ENCODE assay signal across 18 cellular contexts in the genomic region with DNA sequence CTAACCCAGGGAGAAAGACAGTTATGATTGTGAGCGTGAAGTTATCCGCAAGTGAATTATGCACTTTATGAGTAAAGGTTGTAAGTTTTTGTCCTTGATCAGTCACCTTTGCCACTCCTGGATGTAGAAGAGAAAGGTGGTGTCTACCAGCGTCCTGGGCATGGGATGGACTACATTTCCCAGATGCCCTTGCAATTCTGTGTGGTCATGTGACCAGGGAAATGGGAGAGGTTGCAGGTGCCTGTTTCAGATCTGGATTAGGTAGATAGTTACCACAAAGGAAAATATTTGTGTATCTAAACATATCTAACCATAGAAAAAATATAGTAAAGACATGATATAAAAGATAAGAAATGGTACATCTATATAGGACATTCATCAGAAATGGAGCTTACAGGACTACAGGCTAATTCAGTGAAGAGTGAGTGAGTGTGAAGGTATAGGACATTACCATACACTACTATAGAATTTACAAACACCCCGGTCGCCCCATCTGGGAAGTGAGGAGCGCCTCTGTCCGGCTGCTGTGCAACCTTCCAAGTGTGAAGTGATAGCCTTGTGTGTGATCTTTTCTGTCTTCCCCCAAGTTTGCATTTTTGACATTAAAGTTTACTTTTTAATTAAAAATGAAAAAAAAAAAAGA. TPM values are rescaled to one million over a fixed set of nuclear protein-coding genes. Genes with fewer than 3 reads are reported as not detected.
DNase-seq lines count a peak whose midpoint lies in the region; FAIRE-seq and TF ChIP-seq lines count a peak whose summit lies in the region.
"Had no signal": no experiment of that assay in that cellular context is flagged by ENCODE, and none has a peak within 500 bp of the region (broad histone marks: within the 10 kb centered on the region; RNA-seq: fewer than 3 reads in every experiment).

No MANE protein-coding gene starts in this region.

- H3K9me3 Mint-ChIP-seq in MCF 10A (ENCODE audit: unreplicated experiment): no peaks in the 10 kb centered on the region
- H3K9me3 Mint-ChIP-seq: activated T-cell treated with anti-CD3 and anti-CD28 coated beads, Interleukin-2, amount 50 U/mL, for 72 hours had no signal

- H3K27ac ChIP-seq in breast epithelium (no peak overlapping the region), PC-9 (no peak overlapping the region), brain microvascular endothelial cell (no peak overlapping the region)
- H3K27ac ChIP-seq: ascending aorta, gastrocnemius medialis had no signal

- H3K4me3 Mint-ChIP-seq in MCF 10A (ENCODE audit: unreplicated experiment): no peak overlapping the region
- H3K4me3 Mint-ChIP-seq: activated T-cell treated with anti-CD3 and anti-CD28 coated beads, Interleukin-2, amount 50 U/mL, for 72 hours; naive thymus-derived CD4-positive, alpha-beta T cell had no signal

- H3K4me3 ChIP-seq in breast epithelium (no peak overlapping the region), PC-9 (no peak overlapping the region), brain microvascular endothelial cell (ENCODE audit: low read depth, low read length) (no peak overlapping the region)
- H3K4me3 ChIP-seq: ascending aorta, gastrocnemius medialis had no signal

- no peaks in the 10 kb centered on the region for H3K36me3 ChIP-seq in breast epithelium
- H3K36me3 ChIP-seq in PC-9 (ENCODE audit: low read depth): no peaks in the 10 kb centered on the region
- no peaks in the 10 kb centered on the region for H3K36me3 ChIP-seq in brain microvascular endothelial cell (replicated peaks)
- H3K36me3 ChIP-seq: ascending aorta, gastrocnemius medialis had no signal

- peaks cover 0 to 10% of the 10 kb centered on the region in 2 donors for H3K27me3 ChIP-seq in breast epithelium
- H3K27me3 ChIP-seq in PC-9 (ENCODE audit: insufficient read depth, low read depth): peaks cover 63% of the 10 kb centered on the region
- H3K27me3 ChIP-seq in brain microvascular endothelial cell (replicated peaks): no peaks in the 10 kb centered on the region
- H3K27me3 ChIP-seq: ascending aorta had no signal

- BruUV-seq in MCF 10A (replicated peaks; lab: Mats Ljungman, UMichigan): no TSS peak
- BruUV-seq in PC-9 (replicated peaks; lab: Mats Ljungman, UMichigan): no TSS peak

- H2AFZ ChIP-seq in PC-9: no peak overlapping the region

- H3K4me1 ChIP-seq in breast epithelium (no peaks in the 10 kb centered on the region), PC-9 (replicated peaks; ENCODE audit: insufficient read depth) (no peaks in the 10 kb centered on the region)
- H3K4me1 ChIP-seq: ascending aorta, gastrocnemius medialis had no signal

- H3K9me2 ChIP-seq in PC-9 (ENCODE audit: insufficient read depth): no peaks in the 10 kb centered on the region

- no peaks in the 10 kb centered on the region for H3F3A ChIP-seq in PC-9 (ENCODE audit: insufficient read depth, low read depth)

- no peak for FAIRE-seq in urothelium cell line (lab: Jason Lieb, UNC)

- POLR2A ChIA-PET in MCF 10A (lab: Yijun Ruan, JAX): no interaction called here
- POLR2A ChIA-PET in PC-9 (lab: Charles Lee; ENCODE audit: unreplicated experiment): no interaction called here

- intact Hi-C loops in MCF 10A (cut with micrococcal nuclease) (no loop called here), breast epithelium (cut with DNase I; ENCODE audit: low total_unique reads) (no loop called here), PC-9 (cut with micrococcal nuclease; ENCODE audit: unreplicated experiment) (no loop called here)

- no peak for TF ChIP-seq POLR2A in breast epithelium (IDR thresholded peaks at IDR 0.05)

- TF ChIP-seq CTCF in MCF 10A (IDR thresholded peaks at IDR 0.05; ENCODE audit: unreplicated experiment): no peak
- no peak for TF ChIP-seq CTCF in breast epithelium (IDR thresholded peaks at IDR 0.05)
- no peak for TF ChIP-seq CTCF in PC-9 (conservative IDR thresholded peaks at IDR 0.05)
- no peak for TF ChIP-seq CTCF in brain microvascular endothelial cell (IDR thresholded peaks at IDR 0.05; ENCODE audit: low read depth, low read length, missing control alignments)

- H3K9me3 ChIP-seq in breast epithelium (peaks cover 0 to 5% of the 10 kb centered on the region in 2 donors), PC-9 (ENCODE audit: insufficient read depth, low read depth) (no peaks in the 10 kb centered on the region)
- H3K9me3 ChIP-seq: ascending aorta, gastrocnemius medialis had no signal

- in situ Hi-C loops in brain microvascular endothelial cell (cut with HindIII; ENCODE audit: low pct_ligation_motif_present, low sequenced_read_pairs): no loop called here

- CTCF ChIA-PET in MCF 10A (lab: Yijun Ruan, JAX): no interaction called here
- CTCF ChIA-PET in PC-9 (lab: Charles Lee): no interaction called here

- peaks cover 60% of the 10 kb centered on the region for H3K27me3 Mint-ChIP-seq in MCF 10A (ENCODE audit: insufficient read depth, unreplicated experiment)

- H4K20me1 ChIP-seq in PC-9 (ENCODE audit: insufficient read depth): no peaks in the 10 kb centered on the region

- H3K4me2 ChIP-seq in PC-9: no peak overlapping the region

- no peak overlapping the region for H3K27ac Mint-ChIP-seq in MCF 10A (ENCODE audit: low read depth, unreplicated experiment)
- H3K27ac Mint-ChIP-seq: activated T-cell treated with anti-CD3 and anti-CD28 coated beads, Interleukin-2, amount 50 U/mL, for 72 hours; naive thymus-derived CD4-positive, alpha-beta T cell had no signal

- DNase-seq in MCF 10A (ENCODE audit: unreplicated experiment) (peak; percentile 26), breast epithelium (ENCODE audit: low spot score in 2 of 2) (no peak), NCI-H2029 treated with DMSO at 0.1 percent for 48 hours (lab: John Stamatoyannopoulos, UW) (peak; percentile 15), cerebellar cortex (ENCODE audit: low spot score) (peak; percentile 68), urothelium cell line (ENCODE audit: low spot score) (peak; percentile 27), PC-9 (no peak), brain microvascular endothelial cell (no peak)
- DNase-seq in activated naive CD4-positive, alpha-beta T cell treated with Interleukin-2 at 50 U/mL for 16 hours: no peak
- DNase-seq: activated T-cell treated with anti-CD3 and anti-CD28 coated beads, Interleukin-2, amount 50 U/mL, for 72 hours; effector memory CD4-positive, alpha-beta T cell; EL; gastrocnemius medialis; left cardiac atrium; retina; stimulated activated CD4-positive, alpha-beta T cell treated with anti-CD3 and anti-CD28 coated beads, Interleukin-4, amount 100 ng/mL, for 4 hours; stimulated activated naive CD4-positive, alpha-beta T cell had no signal

- H3K4me1 Mint-ChIP-seq in MCF 10A (ENCODE audit: insufficient read depth, unreplicated experiment): no peaks in the 10 kb centered on the region

- no peaks in the 10 kb centered on the region for H3K36me3 Mint-ChIP-seq in MCF 10A (ENCODE audit: insufficient read depth, unreplicated experiment)

- H3K79me2 ChIP-seq in PC-9 (ENCODE audit: low read depth): no peaks in the 10 kb centered on the region

RNA-seq across cellular contexts. Expression of a gene that starts 51.6 kb away (rescaled TPM):
- total RNA-seq in MCF 10A (2022) (0.27 TPM in 1 of 2 replicates, not detected in the other), breast epithelium (1 to 10 TPM in 1 of 3 donors, under 1 TPM in 2; 0.16 to 1.0 (median 0.33) TPM), PC-9 (2021) (0.35 and 0.38 TPM in 2 replicates)

Comparison
In these comparisons a context has a peak if more than half of its experiments do, and no peak if none do; other contexts are left out.
1. DNase-seq: peak in MCF 10A (single experiment), NCI-H2029 treated with DMSO at 0.1 percent for 48 hours (single experiment), cerebellar cortex (single experiment) and urothelium cell line (single experiment); none in breast epithelium (0 of 2), PC-9 (0 of 2), brain microvascular endothelial cell (single experiment) and activated naive CD4-positive, alpha-beta T cell treated with Interleukin-2 at 50 U/mL for 16 hours (single experiment).